ENCODE assay signal across 11 cellular contexts in genomic region chr7:36047254-36047653, GRCh38.
A peak's percentile ranks its signal among the peaks of the same experiment; 100 is the strongest.
DNase-seq lines count a peak whose midpoint lies in the region; ATAC-seq and TF ChIP-seq lines count a peak whose summit lies in the region.
"Had no signal": no experiment of that assay in that cellular context is flagged by ENCODE, and none has a peak within 500 bp of the region (broad histone marks: within the 10 kb centered on the region; RNA-seq: fewer than 3 reads in every experiment).

No MANE protein-coding gene starts in this region.

- no peaks in the 10 kb centered on the region for H3K9me3 ChIP-seq in SK-N-SH
- H3K9me3 ChIP-seq in mesenchymal stem cell (ENCODE audit: control insufficient read depth, low read length), result no peaks in the 10 kb centered on the region

- H3K9me3 Mint-ChIP-seq in Calu3 (ENCODE audit: low read depth, unreplicated experiment), result no peaks in the 10 kb centered on the region

- H3K9ac ChIP-seq in SK-N-SH, result no peak overlapping the region
- H3K9ac ChIP-seq in mesenchymal stem cell (ENCODE audit: low read length), result peak overlapping the region; percentile 72

- H3K9me2 ChIP-seq in SK-N-SH, result no peaks in the 10 kb centered on the region

- no peak overlapping the region for H3K27ac Mint-ChIP-seq in Calu3 (ENCODE audit: unreplicated experiment)

- no peak overlapping the region for H2AK5ac ChIP-seq in mesenchymal stem cell (ENCODE audit: low read length, severe bottlenecking)

- peaks cover 21% of the 10 kb centered on the region in 2 experiments for H3K4me1 ChIP-seq in SK-N-SH (ENCODE audit: control insufficient read depth in 1 of 2, insufficient read depth in 2 of 2, low read depth in 1 of 2, low read length in 1 of 2)
- no peaks in the 10 kb centered on the region for H3K4me1 ChIP-seq in mesenchymal stem cell (ENCODE audit: control insufficient read depth, insufficient read depth, low read depth, low read length)

- H2BK12ac ChIP-seq in mesenchymal stem cell (ENCODE audit: low read length in 2 of 2), result peak overlapping the region; percentile 28 to 74

- H3K36me3 Mint-ChIP-seq in Calu3 (ENCODE audit: insufficient read depth, unreplicated experiment), result no peaks in the 10 kb centered on the region

- CTCF ChIA-PET in Calu3 (lab: Charles Lee) (interaction anchor here (1.0 kb wide), 1 partner anchor 62 kb away, joined by 4 read pairs; no protein-coding TSS in a partner anchor), SK-N-SH (lab: Yijun Ruan, JAX) (interaction anchor here (0.6 to 4.3 kb wide), 14 partner anchors 9 to 262 kb away, joined by 3 to 22 read pairs (median 3); no protein-coding TSS in a partner anchor)

- intact Hi-C loops in Calu3 (cut with micrococcal nuclease; ENCODE audit: unreplicated experiment), result no loop called here

- H2BK5ac ChIP-seq in mesenchymal stem cell (ENCODE audit: low read depth, low read length, poor library complexity, severe bottlenecking), result no peak overlapping the region

- H3K79me1 ChIP-seq in mesenchymal stem cell (replicated peaks; ENCODE audit: low read length, poor library complexity, severe bottlenecking), result no peaks in the 10 kb centered on the region

- H3K36me3 ChIP-seq in SK-N-SH (replicated peaks in 1 of 2; ENCODE audit: control insufficient read depth in 1 of 2, insufficient read depth in 2 of 2, low read length in 1 of 2) (no peaks in the 10 kb centered on the region), mesenchymal stem cell (ENCODE audit: control insufficient read depth in 1 of 2, insufficient read depth in 2 of 2, low read depth in 1 of 2, low read length in 2 of 2) (no peaks in the 10 kb centered on the region), H7 (replicated peaks; ENCODE audit: control insufficient read depth, insufficient read depth, low read length) (no peaks in the 10 kb centered on the region)

- no TSS peak for BruUV-seq in Calu3 (replicated peaks; lab: Mats Ljungman, UMichigan)

- H3K27ac ChIP-seq in SK-N-SH (ENCODE audit: low read depth in 2 of 2, low read length in 1 of 2) (peak overlapping the region in 1 of 2 experiments; percentile 71; a peak in 1 of 4 replicates), mesenchymal stem cell (ENCODE audit: low read length, poor library complexity, severe bottlenecking) (no peak overlapping the region)

- no peak overlapping the region for H3K18ac ChIP-seq in mesenchymal stem cell (ENCODE audit: low read depth in 1 of 2, low read length in 2 of 2)

- TF ChIP-seq EP300 in SK-N-SH (IDR thresholded peaks at IDR 0.05; ENCODE audit: borderline replicate concordance in 1 of 2, low read depth in 1 of 2, low read length in 1 of 2), result no peak

- H3K4me3 Mint-ChIP-seq in Calu3 (ENCODE audit: low read depth, unreplicated experiment), result no peak overlapping the region

- no peaks in the 10 kb centered on the region for H3K27me3 Mint-ChIP-seq in Calu3 (ENCODE audit: unreplicated experiment)

- no peak overlapping the region for H3K4ac ChIP-seq in mesenchymal stem cell (ENCODE audit: low read depth in 1 of 2, low read length in 2 of 2)

- POLR2A ChIA-PET in SK-N-SH (lab: Yijun Ruan, JAX), result no interaction called here

- H3K4me3 ChIP-seq in Jurkat, Clone E6-1 (ENCODE audit: low read length), result no peak overlapping the region
- no peak overlapping the region for H3K4me3 ChIP-seq in SK-N-SH (ENCODE audit: low read depth in 2 of 2, low read length in 1 of 2)
- no peak overlapping the region for H3K4me3 ChIP-seq in mesenchymal stem cell (ENCODE audit: insufficient read depth in 1 of 2, low read depth in 1 of 2, low read length in 2 of 2)
- no peak overlapping the region for H3K4me3 ChIP-seq in H7 (ENCODE audit: insufficient read depth, low read depth, low read length)

- peak; percentile 15 for TF ChIP-seq CTCF in Calu3 (IDR thresholded peaks at IDR 0.05; ENCODE audit: unreplicated experiment)
- TF ChIP-seq CTCF in SK-N-SH (IDR thresholded peaks at IDR 0.05), result peak; percentile 53

- H4K8ac ChIP-seq in mesenchymal stem cell (ENCODE audit: low read length), result no peak overlapping the region

- H3F3A ChIP-seq in SK-N-SH (replicated peaks; ENCODE audit: insufficient read depth), result peaks cover 11% of the 10 kb centered on the region

- H2AFZ ChIP-seq in SK-N-SH (ENCODE audit: low read depth), result no peak overlapping the region
- no peak overlapping the region for H2AFZ ChIP-seq in mesenchymal stem cell (ENCODE audit: low read depth, low read length)

- H2BK15ac ChIP-seq in mesenchymal stem cell (ENCODE audit: low read depth, poor library complexity, severe bottlenecking), result no peak overlapping the region

- H3K14ac ChIP-seq in mesenchymal stem cell (ENCODE audit: low read length in 2 of 2), result no peak overlapping the region

- no peak overlapping the region for H3K23ac ChIP-seq in mesenchymal stem cell (ENCODE audit: low read length in 2 of 2)

- ATAC-seq in HG03039 (IDR thresholded peaks at IDR 0.05; ENCODE audit: unreplicated experiment), result no peak

- H3K27me3 ChIP-seq in SK-N-SH (ENCODE audit: insufficient read depth) (no peaks in the 10 kb centered on the region), mesenchymal stem cell (ENCODE audit: control insufficient read depth in 1 of 2, insufficient read depth in 1 of 2, low read length in 2 of 2) (no peaks in the 10 kb centered on the region), H7 (ENCODE audit: control insufficient read depth, insufficient read depth, low read length) (no peaks in the 10 kb centered on the region)

- WGBS in SK-N-SH (ENCODE audit: low lambda C conversion rate), result 65% methylated on average over 1 of the region's 1 CpG
- no CpG with 5 or more reads among the region's 1 CpG for WGBS in mesenchymal stem cell

- no peak overlapping the region for H4K91ac ChIP-seq in mesenchymal stem cell (ENCODE audit: low read length)

- H4K20me1 ChIP-seq in SK-N-SH (ENCODE audit: insufficient read depth), result no peaks in the 10 kb centered on the region

- no peaks in the 10 kb centered on the region for H3K79me2 ChIP-seq in SK-N-SH (ENCODE audit: insufficient read depth)

- H3K4me2 ChIP-seq in SK-N-SH (peak overlapping the region; percentile 39; the same call in 1 of the 2 replicates), mesenchymal stem cell (ENCODE audit: low read length, poor library complexity, severe bottlenecking) (no peak overlapping the region)

- peak; percentile 22 for TF ChIP-seq RAD21 in SK-N-SH (IDR thresholded peaks at IDR 0.05; ENCODE audit: low read length)

- peaks cover 13% of the 10 kb centered on the region for H3K4me1 Mint-ChIP-seq in Calu3 (ENCODE audit: low read depth, unreplicated experiment)

- H2BK120ac ChIP-seq in mesenchymal stem cell (ENCODE audit: low read depth, low read length), result no peak overlapping the region

- DNase-seq in Calu3, result no peak
- DNase-seq in Jurkat, Clone E6-1 (ENCODE audit: low read depth, low spot score), result peak; percentile 1
- DNase-seq in SK-N-SH, result no peak
- peak; percentile 16 for DNase-seq in mesenchymal stem cell
- no peak for DNase-seq in H7
- no peak for DNase-seq in stimulated activated naive CD4-positive, alpha-beta T cell (lab: John Stamatoyannopoulos, UW)
- no peak for DNase-seq in NCI-H446 (lab: John Stamatoyannopoulos, UW)
- DNase-seq: activated CD8-positive, alpha-beta memory T cell treated with anti-CD3 and anti-CD28 coated beads, Interleukin-2, amount 50 U/mL, for 4 hours; retina; SHP77 had no signal

TF ChIP-seq in SK-N-SH, 30 proteins besides CTCF, POLR2A, EP300 and RAD21:
- TF ChIP-seq USF2 (IDR thresholded peaks at IDR 0.05; ENCODE audit: borderline replicate concordance, low read depth, low read length) (no peak), POLR2AphosphoS5 (IDR thresholded peaks at IDR 0.05; ENCODE audit: low read depth, low read length) (no peak)

Comparison
In these comparisons a context has a peak if more than half of its experiments do, and no peak if none do; other contexts are left out.
1. DNase-seq: peak in Jurkat, Clone E6-1 (single experiment) and mesenchymal stem cell (single experiment); none in Calu3 (single experiment), SK-N-SH (single experiment), H7 (single experiment), stimulated activated naive CD4-positive, alpha-beta T cell (0 of 6) and NCI-H446 (0 of 2).